In genomic region chr1:42817440-42817767, GRCh38 we compare ENCODE assay signal across 8 cellular contexts. TPM values are rescaled to one million over a fixed set of nuclear protein-coding genes. Genes with fewer than 3 reads are reported as not detected.
A peak's percentile ranks its signal among the peaks of the same experiment; 100 is the strongest.
DNase-seq lines count a peak whose midpoint lies in the region; ATAC-seq, FAIRE-seq and TF ChIP-seq lines count a peak whose summit lies in the region.

No MANE protein-coding gene starts in this region.

- H3K9ac ChIP-seq in kidney (ENCODE audit: low read length in 2 of 2): peak overlapping the region; percentile 68 to 73

- H3K4me3 ChIP-seq in kidney (ENCODE audit: low read length in 2 of 2): peak overlapping the region; percentile 81 to 86
- H3K4me3 ChIP-seq in testis: peak overlapping the region; percentile 63 to 77

- CTCF ChIA-PET in activated CD4-positive, alpha-beta T cell treated with anti-CD3 and anti-CD28 coated beads, Interleukin-2, amount 10 ng/mL, durations not matched to agents 7 days and 5 days (lab: Charles Lee): interaction anchor here (0.7 to 2.3 kb wide), 5 partner anchors 9 to 51 kb away, joined by 3 to 8 read pairs (median 4); partner anchors contain the start of genes C1orf50, P3H1 and ZNF691
- CTCF ChIA-PET in activated CD8-positive, alpha-beta T cell treated with anti-CD3 and anti-CD28 coated beads, Interleukin-2, amount 10 ng/mL, durations not matched to agents 7 days and 5 days (lab: Charles Lee): interaction anchor here (0.8 to 2.9 kb wide), 7 partner anchors 18 to 712 kb away, joined by 3 to 21 read pairs (median 3); partner anchors contain the start of gene ZNF691

- no peak for TF ChIP-seq POLR2A in testis (IDR thresholded peaks at IDR 0.05)

- intact Hi-C loops in kidney (cut with DNase I): no loop called here
- intact Hi-C loops in testis (cut with DNase I; ENCODE audit: low total_unique reads): no loop called here

- TF ChIP-seq CTCF in kidney (IDR thresholded peaks at IDR 0.05; ENCODE audit: borderline replicate concordance, extremely low read depth, insufficient read depth) (no peak), testis (IDR thresholded peaks at IDR 0.05) (no peak)

- peak overlapping the region; percentile 68 for H3K4me3 Mint-ChIP-seq in activated CD4-positive, alpha-beta T cell treated with anti-CD3 and anti-CD28 coated beads, Interleukin-2, amount 10 ng/mL, durations not matched to agents 7 days and 5 days
- H3K4me3 Mint-ChIP-seq in activated CD8-positive, alpha-beta T cell treated with anti-CD3 and anti-CD28 coated beads, Interleukin-2, amount 10 ng/mL, durations not matched to agents 7 days and 5 days: peak overlapping the region; percentile 86

- no peak for DNase-seq in activated CD4-positive, alpha-beta T cell treated with anti-CD3 and anti-CD28 coated beads, Interleukin-2, amount 10 ng/mL, durations not matched to agents 7 days and 5 days
- no peak for DNase-seq in activated CD4-positive, alpha-beta T cell treated with anti-CD3 and anti-CD28 coated beads, Interleukin-2, amount 50 U/mL, for 4 hours
- no peak for DNase-seq in activated CD8-positive, alpha-beta T cell treated with anti-CD3 and anti-CD28 coated beads, Interleukin-2, amount 10 ng/mL, durations not matched to agents 7 days and 5 days
- no peak for DNase-seq in kidney
- no peak for DNase-seq in testis
- no peak for DNase-seq in LoVo (ENCODE audit: low spot score)
- no peak for DNase-seq in superior temporal gyrus (ENCODE audit: extremely low spot score)
- DNase-seq in NCI-H187 treated with DMSO at 0.1 percent for 48 hours (lab: John Stamatoyannopoulos, UW): no peak

- H3K4me1 ChIP-seq in kidney (ENCODE audit: control insufficient read depth in 1 of 2, insufficient read depth in 1 of 2, low read depth in 1 of 2, low read length in 2 of 2): peaks cover 11 to 18% of the 10 kb centered on the region in 2 donors
- peaks cover 9% of the 10 kb centered on the region for H3K4me1 ChIP-seq in testis

- H3K9me3 ChIP-seq in kidney (ENCODE audit: control insufficient read depth in 1 of 2, low read length in 2 of 2): no peaks in the 10 kb centered on the region
- H3K9me3 ChIP-seq in testis: no peaks in the 10 kb centered on the region

- no peaks in the 10 kb centered on the region for H3K27me3 ChIP-seq in testis

- no peaks in the 10 kb centered on the region for H3K9me3 Mint-ChIP-seq in activated CD4-positive, alpha-beta T cell treated with anti-CD3 and anti-CD28 coated beads, Interleukin-2, amount 10 ng/mL, durations not matched to agents 7 days and 5 days
- H3K9me3 Mint-ChIP-seq in activated CD8-positive, alpha-beta T cell treated with anti-CD3 and anti-CD28 coated beads, Interleukin-2, amount 10 ng/mL, durations not matched to agents 7 days and 5 days (ENCODE audit: insufficient read depth): no peaks in the 10 kb centered on the region

- no peak for ATAC-seq in activated CD8-positive, alpha-beta T cell treated with anti-CD3 and anti-CD28 coated beads, Interleukin-2, amount 10 ng/mL, durations not matched to agents 7 days and 5 days

- peaks cover 0 to 2% of the 10 kb centered on the region in 2 donors for H3K36me3 ChIP-seq in kidney (ENCODE audit: control insufficient read depth in 1 of 2, insufficient read depth in 2 of 2, low read length in 2 of 2)
- no peaks in the 10 kb centered on the region for H3K36me3 ChIP-seq in testis (ENCODE audit: low read depth, missing control alignments)

- H3K4me1 Mint-ChIP-seq in activated CD4-positive, alpha-beta T cell treated with anti-CD3 and anti-CD28 coated beads, Interleukin-2, amount 10 ng/mL, durations not matched to agents 7 days and 5 days: peaks cover 32% of the 10 kb centered on the region
- H3K4me1 Mint-ChIP-seq in activated CD8-positive, alpha-beta T cell treated with anti-CD3 and anti-CD28 coated beads, Interleukin-2, amount 10 ng/mL, durations not matched to agents 7 days and 5 days (ENCODE audit: low read depth): peaks cover 23% of the 10 kb centered on the region

- H3K27ac ChIP-seq in kidney (ENCODE audit: low read depth in 2 of 2, low read length in 2 of 2): no peak overlapping the region
- peak overlapping the region in 1 of 2 donors; percentile 97 for H3K27ac ChIP-seq in testis

- H3K27me3 Mint-ChIP-seq in activated CD4-positive, alpha-beta T cell treated with anti-CD3 and anti-CD28 coated beads, Interleukin-2, amount 10 ng/mL, durations not matched to agents 7 days and 5 days: no peaks in the 10 kb centered on the region
- no peaks in the 10 kb centered on the region for H3K27me3 Mint-ChIP-seq in activated CD8-positive, alpha-beta T cell treated with anti-CD3 and anti-CD28 coated beads, Interleukin-2, amount 10 ng/mL, durations not matched to agents 7 days and 5 days (ENCODE audit: low read depth)

- POLR2A ChIA-PET in activated CD4-positive, alpha-beta T cell treated with anti-CD3 and anti-CD28 coated beads, Interleukin-2, amount 10 ng/mL, durations not matched to agents 7 days and 5 days (lab: Charles Lee): interaction anchor here (0.9 kb wide), 1 partner anchor 29 kb away, joined by 5 read pairs; the partner anchor contains the start of gene ZNF691
- POLR2A ChIA-PET in activated CD8-positive, alpha-beta T cell treated with anti-CD3 and anti-CD28 coated beads, Interleukin-2, amount 10 ng/mL, durations not matched to agents 7 days and 5 days (lab: Charles Lee): interaction anchor here (0.9 to 2.2 kb wide), 4 partner anchors 9 to 159 kb away, joined by 3 to 17 read pairs (median 10); partner anchors contain the start of genes C1orf50, P3H1, PPIH and ZNF691

- H3K27ac Mint-ChIP-seq in activated CD4-positive, alpha-beta T cell treated with anti-CD3 and anti-CD28 coated beads, Interleukin-2, amount 10 ng/mL, durations not matched to agents 7 days and 5 days: peak overlapping the region; percentile 54
- peak overlapping the region; percentile 25 for H3K27ac Mint-ChIP-seq in activated CD8-positive, alpha-beta T cell treated with anti-CD3 and anti-CD28 coated beads, Interleukin-2, amount 10 ng/mL, durations not matched to agents 7 days and 5 days

- 0% methylated on average over 8 to 11 of the region's 13 CpGs for WGBS in testis, 2 donors

- H3K36me3 Mint-ChIP-seq in activated CD4-positive, alpha-beta T cell treated with anti-CD3 and anti-CD28 coated beads, Interleukin-2, amount 10 ng/mL, durations not matched to agents 7 days and 5 days (ENCODE audit: low read depth): peaks cover 8% of the 10 kb centered on the region
- H3K36me3 Mint-ChIP-seq in activated CD8-positive, alpha-beta T cell treated with anti-CD3 and anti-CD28 coated beads, Interleukin-2, amount 10 ng/mL, durations not matched to agents 7 days and 5 days (ENCODE audit: low read depth): peaks cover 5% of the 10 kb centered on the region

- no peak for FAIRE-seq in kidney (lab: Jason Lieb, UNC)

RNA-seq across cellular contexts. Expression of gene SVBP, which starts 0.2 kb away (rescaled TPM):
- 10 to 100 TPM; 19.8 to 20.6 TPM for total RNA-seq in activated CD4-positive, alpha-beta T cell treated with anti-CD3 and anti-CD28 coated beads, Interleukin-2, amount 10 ng/mL, durations not matched to agents 7 days and 5 days
- total RNA-seq in activated CD8-positive, alpha-beta T cell treated with anti-CD3 and anti-CD28 coated beads, Interleukin-2, amount 10 ng/mL, durations not matched to agents 7 days and 5 days: 10 to 100 TPM; 17.1 to 18.0 TPM
- total RNA-seq in kidney (15.5 TPM), testis (10 to 100 TPM; 36.2 to 47.9 TPM)
- polyA plus RNA-seq in kidney (ENCODE audit: insufficient read depth, low read depth, low replicate concordance) (36.8 TPM), testis (ENCODE audit: insufficient read depth, low read depth, low replicate concordance) (86.0 TPM)

RNA-seq across cellular contexts. Expression of gene ERMAP, which starts 0.5 kb away (rescaled TPM):
- 1 to 10 TPM; 7.7 to 7.8 TPM for total RNA-seq in activated CD4-positive, alpha-beta T cell treated with anti-CD3 and anti-CD28 coated beads, Interleukin-2, amount 10 ng/mL, durations not matched to agents 7 days and 5 days
- 1 to 10 TPM; 5.7 to 6.0 TPM for total RNA-seq in activated CD8-positive, alpha-beta T cell treated with anti-CD3 and anti-CD28 coated beads, Interleukin-2, amount 10 ng/mL, durations not matched to agents 7 days and 5 days
- 13.3 TPM for total RNA-seq in kidney
- polyA plus RNA-seq in kidney (ENCODE audit: insufficient read depth, low read depth, low replicate concordance): 5.4 TPM
- total RNA-seq in testis: 10 to 100 TPM; 10.6 to 14.0 TPM
- 11.7 TPM for polyA plus RNA-seq in testis (ENCODE audit: insufficient read depth, low read depth, low replicate concordance)

RNA-seq across cellular contexts. Expression of gene ZNF691, which starts 29.0 kb away (rescaled TPM):
- total RNA-seq in activated CD4-positive, alpha-beta T cell treated with anti-CD3 and anti-CD28 coated beads, Interleukin-2, amount 10 ng/mL, durations not matched to agents 7 days and 5 days: 10 to 100 TPM; 10.8 to 11.0 TPM
- 1 to 10 TPM; 8.0 to 8.9 TPM for total RNA-seq in activated CD8-positive, alpha-beta T cell treated with anti-CD3 and anti-CD28 coated beads, Interleukin-2, amount 10 ng/mL, durations not matched to agents 7 days and 5 days
- total RNA-seq in kidney: 11.7 TPM
- 17.3 TPM for polyA plus RNA-seq in kidney (ENCODE audit: insufficient read depth, low read depth, low replicate concordance)
- total RNA-seq in testis: 10 to 100 TPM; 16.7 to 17.3 TPM
- polyA plus RNA-seq in testis (ENCODE audit: insufficient read depth, low read depth, low replicate concordance): 12.9 TPM

RNA-seq across cellular contexts. Expression of gene TMEM269, which starts 32.6 kb away (rescaled TPM):
- under 1 TPM; 0.21 to 0.25 TPM for total RNA-seq in activated CD4-positive, alpha-beta T cell treated with anti-CD3 and anti-CD28 coated beads, Interleukin-2, amount 10 ng/mL, durations not matched to agents 7 days and 5 days
- under 1 TPM in 1 of 2 experiments, not detected in 1; 0.40 TPM for total RNA-seq in activated CD8-positive, alpha-beta T cell treated with anti-CD3 and anti-CD28 coated beads, Interleukin-2, amount 10 ng/mL, durations not matched to agents 7 days and 5 days
- total RNA-seq in kidney (0.22 TPM), testis (1 to 10 TPM in 1 of 2 donors, under 1 TPM in 1; 0.68 to 1.6 TPM)
- polyA plus RNA-seq in kidney (ENCODE audit: insufficient read depth, low read depth, low replicate concordance) (not detected), testis (ENCODE audit: insufficient read depth, low read depth, low replicate concordance) (3.5 TPM)

RNA-seq across cellular contexts. Expression of gene C1orf50, which starts 50.4 kb away (rescaled TPM):
- total RNA-seq in activated CD4-positive, alpha-beta T cell treated with anti-CD3 and anti-CD28 coated beads, Interleukin-2, amount 10 ng/mL, durations not matched to agents 7 days and 5 days: 1 to 10 TPM; 7.0 to 9.4 TPM
- total RNA-seq in activated CD8-positive, alpha-beta T cell treated with anti-CD3 and anti-CD28 coated beads, Interleukin-2, amount 10 ng/mL, durations not matched to agents 7 days and 5 days: 1 to 10 TPM; 6.3 to 6.7 TPM
- total RNA-seq in kidney (7.5 TPM), testis (10 to 100 TPM in 1 of 2 donors, 1 to 10 TPM in 1; 9.4 to 10.2 TPM)
- polyA plus RNA-seq in kidney (ENCODE audit: insufficient read depth, low read depth, low replicate concordance) (14.6 TPM), testis (ENCODE audit: insufficient read depth, low read depth, low replicate concordance) (21.8 TPM)
